1 cellular context compared by ENCODE assay signal in genomic region chr11:61776561-61777075, GRCh38.
TF ChIP-seq lines count a peak whose summit lies in the region.

No MANE protein-coding gene starts in this region.

TF ChIP-seq in IMR-90, 13 proteins besides CTCF, POLR2A, EP300 and RAD21:
- peak; percentile 52; the same call in 1 of the 2 replicates for TF ChIP-seq CEBPB (IDR thresholded peaks at IDR 0.05; ENCODE audit: low read depth, low read length)
- TF ChIP-seq SMC3 (IDR thresholded peaks at IDR 0.05; ENCODE audit: low read depth, low read length): peak; percentile 81
- no peak for TF ChIP-seq RFX5 (IDR thresholded peaks at IDR 0.05; ENCODE audit: low read depth, low read length)
- TF ChIP-seq MAZ (IDR thresholded peaks at IDR 0.05; ENCODE audit: borderline replicate concordance, low read depth, low read length): peak; percentile 52
TF ChIP-seq in IMR-90: peak in this region for 3.
